In genomic region chr6:21595265-21595950, GRCh38 we compare ENCODE assay signal across 8 cellular contexts. TPM values are rescaled to one million over a fixed set of nuclear protein-coding genes. Genes with fewer than 3 reads are reported as not detected.
DNase-seq lines count a peak whose midpoint lies in the region; ATAC-seq and TF ChIP-seq lines count a peak whose summit lies in the region.

No MANE protein-coding gene starts in this region.

- CTCF ChIA-PET in activated naive CD4-positive, alpha-beta T cell treated with anti-CD3 and anti-CD28 coated beads for 36 hours (lab: Charles Lee): interaction anchor here (1.1 to 1.2 kb wide), 2 partner anchors 9 to 1031 kb away, joined by 3 to 4 read pairs; no protein-coding TSS in a partner anchor

- peak; percentile 26 for ATAC-seq in GM19372 (IDR thresholded peaks at IDR 0.05; ENCODE audit: low read depth, unreplicated experiment)
- ATAC-seq in heart right ventricle: peak in 2 of 8 donors; percentile 2 to 3
- ATAC-seq in psoas muscle: peak in 1 of 4 donors; percentile 7

- intact Hi-C loops in activated naive CD4-positive, alpha-beta T cell treated with anti-CD3 and anti-CD28 coated beads for 36 hours (cut with micrococcal nuclease): loop anchor here (5.0 to 10.0 kb wide), 4 partner anchors 249 to 1383 kb away; partner anchors contain the start of gene MBOAT1
- intact Hi-C loops in heart right ventricle (cut with DNase I): loop anchor here in 9 of 10 donors (2.0 to 10.0 kb wide), 20 partner anchors 69 to 1852 kb away; partner anchors contain the start of gene E2F3 (in 1 of the 9)
- intact Hi-C loops in psoas muscle (cut with DNase I): loop anchor here in 1 of 2 donors (5.0 kb wide), 1 partner anchor 552 kb away; no protein-coding TSS in a partner anchor

- H3K9me3 Mint-ChIP-seq in activated naive CD4-positive, alpha-beta T cell treated with anti-CD3 and anti-CD28 coated beads for 36 hours: no peaks in the 10 kb centered on the region

- H3K27ac ChIP-seq in heart right ventricle: peak overlapping the region; percentile 59 to 96 (median 90)
- H3K27ac ChIP-seq in psoas muscle: peak overlapping the region; percentile 84

- H3K4me3 ChIP-seq in heart right ventricle (peak overlapping the region; percentile 62 to 88 (median 80)), psoas muscle (peak overlapping the region; percentile 88)

- H3K4me1 ChIP-seq in heart right ventricle (peaks cover 3 to 45% (median 25%) of the 10 kb centered on the region in 9 donors), psoas muscle (peaks cover 13% of the 10 kb centered on the region)

- DNase-seq in COR-L47 (lab: John Stamatoyannopoulos, UW) (peak; percentile 34), KBM-7 (peak; percentile 42), heart right ventricle (peak; percentile 31 to 39), psoas muscle (peak; percentile 27 to 60), NCI-H1930 (lab: John Stamatoyannopoulos, UW) (no peak)
- DNase-seq in activated naive CD4-positive, alpha-beta T cell treated with anti-CD3 and anti-CD28 coated beads for 36 hours: peak; percentile 25
- no peak for DNase-seq in effector CD8-positive, alpha-beta T cell (lab: John Stamatoyannopoulos, UW)

- TF ChIP-seq CTCF in heart right ventricle (IDR thresholded peaks at IDR 0.05) (no peak), psoas muscle (IDR thresholded peaks at IDR 0.05) (peak; percentile 17)

- no peaks in the 10 kb centered on the region for H3K9me3 ChIP-seq in heart right ventricle
- H3K9me3 ChIP-seq in psoas muscle: no peaks in the 10 kb centered on the region

- H3K27me3 ChIP-seq in heart right ventricle (no peaks in the 10 kb centered on the region), psoas muscle (ENCODE audit: insufficient read depth in 3 of 3, low read length in 2 of 3) (no peaks in the 10 kb centered on the region)

- peaks cover 22% of the 10 kb centered on the region for H3K4me1 Mint-ChIP-seq in activated naive CD4-positive, alpha-beta T cell treated with anti-CD3 and anti-CD28 coated beads for 36 hours (ENCODE audit: low read depth)

- H3K27me3 Mint-ChIP-seq in activated naive CD4-positive, alpha-beta T cell treated with anti-CD3 and anti-CD28 coated beads for 36 hours (ENCODE audit: low read depth): peaks cover 56% of the 10 kb centered on the region

- H3K4me3 Mint-ChIP-seq in activated naive CD4-positive, alpha-beta T cell treated with anti-CD3 and anti-CD28 coated beads for 36 hours: peak overlapping the region; percentile 77

- 0% methylated on average over 71 to 94 of the region's 95 CpGs for WGBS in heart right ventricle, 2 donors
- WGBS in psoas muscle, 3 donors: 0 to 1% (median 1%) methylated on average over 42 to 93 of the region's 95 CpGs

- no peaks in the 10 kb centered on the region for H3K36me3 Mint-ChIP-seq in activated naive CD4-positive, alpha-beta T cell treated with anti-CD3 and anti-CD28 coated beads for 36 hours (ENCODE audit: low read depth)

- in situ Hi-C loops in KBM-7 (cut with MboI; ENCODE audit: low pct_unique_long_range_greater_than_20kb, low sequenced_read_pairs): loop anchor here (25.0 kb wide), 1 partner anchor 1033 kb away; no protein-coding TSS in a partner anchor

- H3K27ac Mint-ChIP-seq in activated naive CD4-positive, alpha-beta T cell treated with anti-CD3 and anti-CD28 coated beads for 36 hours: peak overlapping the region; percentile 39

- H3K36me3 ChIP-seq in heart right ventricle: no peaks in the 10 kb centered on the region
- H3K36me3 ChIP-seq in psoas muscle (ENCODE audit: insufficient read depth in 1 of 2, low read depth in 1 of 2): no peaks in the 10 kb centered on the region

RNA-seq across cellular contexts. Expression of gene SOX4, which starts 1.9 kb away (rescaled TPM):
- under 1 TPM; 0.69 to 0.72 TPM for total RNA-seq in activated naive CD4-positive, alpha-beta T cell treated with anti-CD3 and anti-CD28 coated beads for 36 hours
- total RNA-seq in heart right ventricle: 10 to 100 TPM in 3 of 10 donors, 1 to 10 TPM in 7; 3.1 to 19.1 (median 7.7) TPM
- 1 to 10 TPM; 2.6 to 3.8 TPM for polyA plus RNA-seq in heart right ventricle
- 1 to 10 TPM; 1.9 to 6.9 (median 2.3) TPM for total RNA-seq in psoas muscle
- polyA plus RNA-seq in psoas muscle: 1 to 10 TPM in 1 of 3 donors, under 1 TPM in 2; 0.49 to 1.0 (median 1.00) TPM

Comparison
In these comparisons a context has a peak if more than half of its experiments do, and no peak if none do; other contexts are left out.
1. DNase-seq: peak in COR-L47 (single experiment), KBM-7 (single experiment), activated naive CD4-positive, alpha-beta T cell treated with anti-CD3 and anti-CD28 coated beads for 36 hours (single experiment), heart right ventricle (2 of 2) and psoas muscle (2 of 2); none in effector CD8-positive, alpha-beta T cell (single experiment) and NCI-H1930 (0 of 2).